31 cellular contexts compared by ENCODE assay signal in genomic region chr5:35484241-35484640, GRCh38.
A peak's percentile ranks its signal among the peaks of the same experiment; 100 is the strongest.
DNase-seq lines count a peak whose midpoint lies in the region; ATAC-seq and TF ChIP-seq lines count a peak whose summit lies in the region.
"Had no signal": no experiment of that assay in that cellular context is flagged by ENCODE, and none has a peak within 500 bp of the region (broad histone marks: within the 10 kb centered on the region; RNA-seq: fewer than 3 reads in every experiment).

No MANE protein-coding gene starts in this region.

- H3K4me3 Mint-ChIP-seq in activated T-cell treated with anti-CD3 and anti-CD28 coated beads, Interleukin-2, amount 50 U/mL, for 24 hours, result no peak overlapping the region
- H3K4me3 Mint-ChIP-seq: H9; IgD-negative memory B cell; stimulated activated naive B cell treated with anti-CD40 and anti-IgM and Interleukin-4, amounts not matched to agents 10 μg/mL and 1 μg/mL and 100 μg/mL, for 72 hours had no signal

- no peaks in the 10 kb centered on the region for H3K27me3 ChIP-seq in neutrophil
- H3K27me3 ChIP-seq in MG63, result no peaks in the 10 kb centered on the region
- H3K27me3 ChIP-seq: adrenal gland, body of pancreas, esophagus squamous epithelium, suprapubic skin had no signal

- H3K36me3 Mint-ChIP-seq in activated T-cell treated with anti-CD3 and anti-CD28 coated beads, Interleukin-2, amount 50 U/mL, for 24 hours (ENCODE audit: low read depth), result peaks cover 2% of the 10 kb centered on the region
- H3K36me3 Mint-ChIP-seq: IgD-negative memory B cell; stimulated activated naive B cell treated with anti-CD40 and anti-IgM and Interleukin-4, amounts not matched to agents 10 μg/mL and 1 μg/mL and 100 μg/mL, for 72 hours had no signal

- no peak overlapping the region for H3K27ac Mint-ChIP-seq in activated T-cell treated with anti-CD3 and anti-CD28 coated beads, Interleukin-2, amount 50 U/mL, for 24 hours
- H3K27ac Mint-ChIP-seq: IgD-negative memory B cell; progenitor cell of endocrine pancreas; stimulated activated naive B cell treated with anti-CD40 and anti-IgM and Interleukin-4, amounts not matched to agents 10 μg/mL and 1 μg/mL and 100 μg/mL, for 72 hours had no signal

- no peaks in the 10 kb centered on the region for H3K9me3 ChIP-seq in SK-N-MC (ENCODE audit: low read depth, low read length)
- H3K9me3 ChIP-seq in neutrophil, result no peaks in the 10 kb centered on the region
- H3K9me3 ChIP-seq in MG63, result no peaks in the 10 kb centered on the region
- H3K9me3 ChIP-seq: adrenal gland, body of pancreas, esophagus squamous epithelium, left ventricle myocardium inferior, suprapubic skin had no signal

- peak overlapping the region; percentile 68; the same call in 1 of the 2 replicates for H3K27ac ChIP-seq in SK-N-MC
- H3K27ac ChIP-seq in neutrophil, result peak overlapping the region; percentile 57
- H3K27ac ChIP-seq: adrenal gland, C4-2B, esophagus squamous epithelium, left ventricle myocardium inferior, suprapubic skin had no signal

- ATAC-seq in GM18873 (IDR thresholded peaks at IDR 0.05; ENCODE audit: low FRiP score, unreplicated experiment) (peak; percentile 42), HG02943 (IDR thresholded peaks at IDR 0.05; ENCODE audit: low read depth, unreplicated experiment) (peak; percentile 54)
- ATAC-seq: body of pancreas; PC-3; Right ventricle myocardium inferior; sciatic nerve; stimulated activated naive B cell treated with anti-CD40 and anti-IgM and Interleukin-4, amounts not matched to agents 10 μg/mL and 1 μg/mL and 100 μg/mL, for 72 hours had no signal

- peaks cover 11% of the 10 kb centered on the region for H3K4me1 Mint-ChIP-seq in activated T-cell treated with anti-CD3 and anti-CD28 coated beads, Interleukin-2, amount 50 U/mL, for 24 hours (ENCODE audit: low read depth)

- H3K4me1 ChIP-seq in neutrophil (ENCODE audit: control insufficient read depth in 1 of 2, insufficient read depth in 1 of 2, low read depth in 1 of 2, low read length in 1 of 2), result peaks cover 33 to 34% of the 10 kb centered on the region in 2 experiments
- H3K4me1 ChIP-seq: left ventricle myocardium inferior had no signal

- TF ChIP-seq CTCF in neutrophil (IDR thresholded peaks at IDR 0.05), result no peak

- H3K27me3 Mint-ChIP-seq in activated T-cell treated with anti-CD3 and anti-CD28 coated beads, Interleukin-2, amount 50 U/mL, for 24 hours, result peaks cover 7% of the 10 kb centered on the region
- H3K27me3 Mint-ChIP-seq: IgD-negative memory B cell; progenitor cell of endocrine pancreas; stimulated activated naive B cell treated with anti-CD40 and anti-IgM and Interleukin-4, amounts not matched to agents 10 μg/mL and 1 μg/mL and 100 μg/mL, for 72 hours had no signal

- DNase-seq in SK-N-MC (ENCODE audit: low read depth, low spot score) (no peak), T1000 (lab: John Stamatoyannopoulos, UW) (no peak), inferior parietal cortex (ENCODE audit: extremely low spot score) (no peak), MG63 (no peak)
- no peak for DNase-seq in activated T-cell treated with anti-CD3 and anti-CD28 coated beads, Interleukin-2, amount 50 U/mL, for 24 hours
- DNase-seq: activated CD4-positive, alpha-beta T cell treated with anti-CD3 and anti-CD28 coated beads, Interleukin-2, amount 50 U/mL, for 4 hours; activated CD4-positive, CD25-positive, alpha-beta regulatory T cell; activated naive CD4-positive, alpha-beta T cell treated with Interleukin-2 at 50 U/mL for 16 hours; adrenal gland; body of pancreas; cerebellar nuclear complex; esophagus squamous epithelium; foreskin melanocyte; H9; left ventricle myocardium inferior; NCI-H1436 treated with DMSO at 0.1 percent for 48 hours; NCI-H446; NCI-H82; PC-3; stimulated activated CD4-positive, alpha-beta T cell treated with anti-CD3 and anti-CD28 coated beads, Interleukin-4, amount 100 ng/mL, for 24 hours; stimulated activated naive B cell treated with anti-CD40 and anti-IgM and Interleukin-4, amounts not matched to agents 10 μg/mL and 1 μg/mL and 100 μg/mL, for 72 hours; T-helper 9 cell had no signal

- no peaks in the 10 kb centered on the region for H3K36me3 ChIP-seq in SK-N-MC (ENCODE audit: insufficient read depth, low read length)
- no peaks in the 10 kb centered on the region for H3K36me3 ChIP-seq in neutrophil
- no peaks in the 10 kb centered on the region for H3K36me3 ChIP-seq in MG63
- H3K36me3 ChIP-seq: adrenal gland, esophagus squamous epithelium, left ventricle myocardium inferior, suprapubic skin had no signal

- H3K9me3 Mint-ChIP-seq in activated T-cell treated with anti-CD3 and anti-CD28 coated beads, Interleukin-2, amount 50 U/mL, for 24 hours, result no peaks in the 10 kb centered on the region
- H3K9me3 Mint-ChIP-seq: H9 had no signal

- H3K9ac ChIP-seq in SK-N-MC (ENCODE audit: insufficient read length), result no peak overlapping the region

- H3K4me3 ChIP-seq in SK-N-MC (no peak overlapping the region), neutrophil (ENCODE audit: low read depth in 1 of 2, low read length in 1 of 2) (no peak overlapping the region), MG63 (no peak overlapping the region)
- H3K4me3 ChIP-seq: adrenal gland, body of pancreas, esophagus squamous epithelium, left ventricle myocardium inferior, suprapubic skin had no signal
